Comparison of ENCODE assay signal across 1 cellular context in the genomic region with DNA sequence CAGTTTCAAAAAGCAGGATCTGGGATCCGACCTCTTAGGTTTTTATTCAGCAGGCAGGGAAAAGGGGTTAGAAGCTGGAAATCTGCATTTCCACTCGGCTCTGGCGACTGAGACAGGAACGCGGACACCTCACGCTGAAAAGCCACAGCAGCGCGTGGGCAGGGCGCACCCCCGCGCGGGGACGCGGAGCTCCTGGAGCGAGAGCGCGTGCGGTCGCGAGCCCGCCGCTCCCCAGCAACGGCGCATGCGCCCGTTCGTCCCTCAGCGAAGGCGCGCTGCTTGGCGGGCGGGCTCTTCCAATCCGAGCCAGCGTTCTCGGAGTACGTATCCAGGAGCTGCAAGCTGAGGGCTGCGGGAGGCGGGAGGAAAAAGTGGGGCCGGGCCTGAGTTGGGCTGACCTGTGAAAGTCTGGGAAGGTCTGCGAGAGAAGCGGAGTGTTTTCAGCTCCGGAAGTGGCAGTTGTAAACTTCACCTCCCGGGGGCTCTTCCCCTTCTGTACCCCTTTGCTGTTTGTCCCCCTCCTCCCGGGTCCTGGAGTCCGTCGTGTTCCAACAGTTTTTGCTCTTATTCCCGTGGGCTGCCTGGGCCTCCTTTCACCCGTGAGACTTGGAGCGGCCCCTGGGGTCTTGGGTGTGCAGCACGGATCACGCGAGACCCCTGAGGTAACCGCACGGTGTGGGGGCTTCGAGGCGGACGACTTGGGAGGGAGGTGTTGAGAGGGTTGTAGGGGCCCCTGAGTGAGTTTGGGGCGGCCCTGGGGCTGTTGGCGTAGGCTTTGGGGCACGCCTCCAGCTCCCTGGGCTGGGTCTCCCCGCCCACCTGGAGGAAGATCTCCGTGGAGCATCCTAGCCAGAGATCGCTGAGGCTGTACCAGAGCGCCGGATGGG.
TF ChIP-seq lines count a peak whose summit lies in the region.

A gene (plus strand): TSS at position 403 of the 887 bp plus-strand sequence. CDS start 11,046 bp downstream, outside the sequence.

TF ChIP-seq in HepG2, 621 proteins besides CTCF, POLR2A, EP300 and RAD21 (continued from another document and continues in another):
- TF ChIP-seq, protein P1, sequence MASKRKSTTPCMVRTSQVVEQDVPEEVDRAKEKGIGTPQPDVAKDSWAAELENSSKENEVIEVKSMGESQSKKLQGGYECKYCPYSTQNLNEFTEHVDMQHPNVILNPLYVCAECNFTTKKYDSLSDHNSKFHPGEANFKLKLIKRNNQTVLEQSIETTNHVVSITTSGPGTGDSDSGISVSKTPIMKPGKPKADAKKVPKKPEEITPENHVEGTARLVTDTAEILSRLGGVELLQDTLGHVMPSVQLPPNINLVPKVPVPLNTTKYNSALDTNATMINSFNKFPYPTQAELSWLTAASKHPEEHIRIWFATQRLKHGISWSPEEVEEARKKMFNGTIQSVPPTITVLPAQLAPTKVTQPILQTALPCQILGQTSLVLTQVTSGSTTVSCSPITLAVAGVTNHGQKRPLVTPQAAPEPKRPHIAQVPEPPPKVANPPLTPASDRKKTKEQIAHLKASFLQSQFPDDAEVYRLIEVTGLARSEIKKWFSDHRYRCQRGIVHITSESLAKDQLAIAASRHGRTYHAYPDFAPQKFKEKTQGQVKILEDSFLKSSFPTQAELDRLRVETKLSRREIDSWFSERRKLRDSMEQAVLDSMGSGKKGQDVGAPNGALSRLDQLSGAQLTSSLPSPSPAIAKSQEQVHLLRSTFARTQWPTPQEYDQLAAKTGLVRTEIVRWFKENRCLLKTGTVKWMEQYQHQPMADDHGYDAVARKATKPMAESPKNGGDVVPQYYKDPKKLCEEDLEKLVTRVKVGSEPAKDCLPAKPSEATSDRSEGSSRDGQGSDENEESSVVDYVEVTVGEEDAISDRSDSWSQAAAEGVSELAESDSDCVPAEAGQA (IDR thresholded peaks at IDR 0.05; ENCODE audit: low read depth), result no peak
- TF ChIP-seq, protein P1 (CRISPR knock-in tag; IDR thresholded peaks at IDR 0.05; ENCODE audit: borderline replicate concordance), result 0 out of 2 replicates have a peak, but pooled peaks have one; percentile 31
- TF ChIP-seq, protein P2, sequence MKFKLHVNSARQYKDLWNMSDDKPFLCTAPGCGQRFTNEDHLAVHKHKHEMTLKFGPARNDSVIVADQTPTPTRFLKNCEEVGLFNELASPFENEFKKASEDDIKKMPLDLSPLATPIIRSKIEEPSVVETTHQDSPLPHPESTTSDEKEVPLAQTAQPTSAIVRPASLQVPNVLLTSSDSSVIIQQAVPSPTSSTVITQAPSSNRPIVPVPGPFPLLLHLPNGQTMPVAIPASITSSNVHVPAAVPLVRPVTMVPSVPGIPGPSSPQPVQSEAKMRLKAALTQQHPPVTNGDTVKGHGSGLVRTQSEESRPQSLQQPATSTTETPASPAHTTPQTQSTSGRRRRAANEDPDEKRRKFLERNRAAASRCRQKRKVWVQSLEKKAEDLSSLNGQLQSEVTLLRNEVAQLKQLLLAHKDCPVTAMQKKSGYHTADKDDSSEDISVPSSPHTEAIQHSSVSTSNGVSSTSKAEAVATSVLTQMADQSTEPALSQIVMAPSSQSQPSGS (CRISPR knock-in tag; IDR thresholded peaks at IDR 0.05), result no peak
- no peak for TF ChIP-seq PHF5A (CRISPR knock-in tag; IDR thresholded peaks at IDR 0.05; ENCODE audit: low read depth, unreplicated experiment)
- TF ChIP-seq EEA1 (CRISPR knock-in tag; IDR thresholded peaks at IDR 0.05; ENCODE audit: borderline replicate concordance), result peak; percentile 22; the same call in 1 of the 2 replicates
- TF ChIP-seq, protein P3, sequence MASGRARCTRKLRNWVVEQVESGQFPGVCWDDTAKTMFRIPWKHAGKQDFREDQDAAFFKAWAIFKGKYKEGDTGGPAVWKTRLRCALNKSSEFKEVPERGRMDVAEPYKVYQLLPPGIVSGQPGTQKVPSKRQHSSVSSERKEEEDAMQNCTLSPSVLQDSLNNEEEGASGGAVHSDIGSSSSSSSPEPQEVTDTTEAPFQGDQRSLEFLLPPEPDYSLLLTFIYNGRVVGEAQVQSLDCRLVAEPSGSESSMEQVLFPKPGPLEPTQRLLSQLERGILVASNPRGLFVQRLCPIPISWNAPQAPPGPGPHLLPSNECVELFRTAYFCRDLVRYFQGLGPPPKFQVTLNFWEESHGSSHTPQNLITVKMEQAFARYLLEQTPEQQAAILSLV (CRISPR knock-in tag; IDR thresholded peaks at IDR 0.05; ENCODE audit: borderline replicate concordance), result no peak; the same call in none of the 2 replicates
- TF ChIP-seq, protein P4, sequence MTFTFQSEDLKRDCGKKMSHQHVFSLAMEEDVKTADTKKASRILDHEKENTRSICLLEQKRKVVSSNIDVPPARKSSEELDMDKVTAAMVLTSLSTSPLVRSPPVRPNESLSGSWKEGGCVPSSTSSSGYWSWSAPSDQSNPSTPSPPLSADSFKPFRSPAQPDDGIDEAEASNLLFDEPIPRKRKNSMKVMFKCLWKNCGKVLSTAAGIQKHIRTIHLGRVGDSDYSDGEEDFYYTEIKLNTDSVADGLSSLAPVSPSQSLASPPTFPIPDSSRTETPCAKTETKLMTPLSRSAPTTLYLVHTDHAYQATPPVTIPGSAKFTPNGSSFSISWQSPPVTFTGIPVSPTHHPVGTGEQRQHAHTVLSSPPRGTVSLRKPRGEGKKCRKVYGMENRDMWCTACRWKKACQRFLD (CRISPR knock-in tag; IDR thresholded peaks at IDR 0.05; ENCODE audit: borderline replicate concordance), result peak; percentile 40; the same call in 1 of the 2 replicates
- TF ChIP-seq, protein P5, sequence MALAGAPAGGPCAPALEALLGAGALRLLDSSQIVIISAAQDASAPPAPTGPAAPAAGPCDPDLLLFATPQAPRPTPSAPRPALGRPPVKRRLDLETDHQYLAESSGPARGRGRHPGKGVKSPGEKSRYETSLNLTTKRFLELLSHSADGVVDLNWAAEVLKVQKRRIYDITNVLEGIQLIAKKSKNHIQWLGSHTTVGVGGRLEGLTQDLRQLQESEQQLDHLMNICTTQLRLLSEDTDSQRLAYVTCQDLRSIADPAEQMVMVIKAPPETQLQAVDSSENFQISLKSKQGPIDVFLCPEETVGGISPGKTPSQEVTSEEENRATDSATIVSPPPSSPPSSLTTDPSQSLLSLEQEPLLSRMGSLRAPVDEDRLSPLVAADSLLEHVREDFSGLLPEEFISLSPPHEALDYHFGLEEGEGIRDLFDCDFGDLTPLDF (CRISPR knock-in tag; IDR thresholded peaks at IDR 0.05), result peak; percentile 90
- no peak; the same call in 1 of the 2 replicates for TF ChIP-seq KLF15 (CRISPR knock-in tag; IDR thresholded peaks at IDR 0.05; ENCODE audit: borderline replicate concordance)
- TF ChIP-seq ZNF24 (IDR thresholded peaks at IDR 0.05), result no peak
- TF ChIP-seq, protein P6, sequence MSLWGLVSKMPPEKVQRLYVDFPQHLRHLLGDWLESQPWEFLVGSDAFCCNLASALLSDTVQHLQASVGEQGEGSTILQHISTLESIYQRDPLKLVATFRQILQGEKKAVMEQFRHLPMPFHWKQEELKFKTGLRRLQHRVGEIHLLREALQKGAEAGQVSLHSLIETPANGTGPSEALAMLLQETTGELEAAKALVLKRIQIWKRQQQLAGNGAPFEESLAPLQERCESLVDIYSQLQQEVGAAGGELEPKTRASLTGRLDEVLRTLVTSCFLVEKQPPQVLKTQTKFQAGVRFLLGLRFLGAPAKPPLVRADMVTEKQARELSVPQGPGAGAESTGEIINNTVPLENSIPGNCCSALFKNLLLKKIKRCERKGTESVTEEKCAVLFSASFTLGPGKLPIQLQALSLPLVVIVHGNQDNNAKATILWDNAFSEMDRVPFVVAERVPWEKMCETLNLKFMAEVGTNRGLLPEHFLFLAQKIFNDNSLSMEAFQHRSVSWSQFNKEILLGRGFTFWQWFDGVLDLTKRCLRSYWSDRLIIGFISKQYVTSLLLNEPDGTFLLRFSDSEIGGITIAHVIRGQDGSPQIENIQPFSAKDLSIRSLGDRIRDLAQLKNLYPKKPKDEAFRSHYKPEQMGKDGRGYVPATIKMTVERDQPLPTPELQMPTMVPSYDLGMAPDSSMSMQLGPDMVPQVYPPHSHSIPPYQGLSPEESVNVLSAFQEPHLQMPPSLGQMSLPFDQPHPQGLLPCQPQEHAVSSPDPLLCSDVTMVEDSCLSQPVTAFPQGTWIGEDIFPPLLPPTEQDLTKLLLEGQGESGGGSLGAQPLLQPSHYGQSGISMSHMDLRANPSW (CRISPR knock-in tag; IDR thresholded peaks at IDR 0.05; ENCODE audit: borderline replicate concordance), result no peak; the same call in 1 of the 2 replicates
- TF ChIP-seq, protein P7, sequence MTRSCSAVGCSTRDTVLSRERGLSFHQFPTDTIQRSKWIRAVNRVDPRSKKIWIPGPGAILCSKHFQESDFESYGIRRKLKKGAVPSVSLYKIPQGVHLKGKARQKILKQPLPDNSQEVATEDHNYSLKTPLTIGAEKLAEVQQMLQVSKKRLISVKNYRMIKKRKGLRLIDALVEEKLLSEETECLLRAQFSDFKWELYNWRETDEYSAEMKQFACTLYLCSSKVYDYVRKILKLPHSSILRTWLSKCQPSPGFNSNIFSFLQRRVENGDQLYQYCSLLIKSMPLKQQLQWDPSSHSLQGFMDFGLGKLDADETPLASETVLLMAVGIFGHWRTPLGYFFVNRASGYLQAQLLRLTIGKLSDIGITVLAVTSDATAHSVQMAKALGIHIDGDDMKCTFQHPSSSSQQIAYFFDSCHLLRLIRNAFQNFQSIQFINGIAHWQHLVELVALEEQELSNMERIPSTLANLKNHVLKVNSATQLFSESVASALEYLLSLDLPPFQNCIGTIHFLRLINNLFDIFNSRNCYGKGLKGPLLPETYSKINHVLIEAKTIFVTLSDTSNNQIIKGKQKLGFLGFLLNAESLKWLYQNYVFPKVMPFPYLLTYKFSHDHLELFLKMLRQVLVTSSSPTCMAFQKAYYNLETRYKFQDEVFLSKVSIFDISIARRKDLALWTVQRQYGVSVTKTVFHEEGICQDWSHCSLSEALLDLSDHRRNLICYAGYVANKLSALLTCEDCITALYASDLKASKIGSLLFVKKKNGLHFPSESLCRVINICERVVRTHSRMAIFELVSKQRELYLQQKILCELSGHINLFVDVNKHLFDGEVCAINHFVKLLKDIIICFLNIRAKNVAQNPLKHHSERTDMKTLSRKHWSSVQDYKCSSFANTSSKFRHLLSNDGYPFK (CRISPR knock-in tag; IDR thresholded peaks at IDR 0.05; ENCODE audit: borderline replicate concordance), result peak; percentile 76; the same call in 1 of the 2 replicates
- peak; percentile 62 for TF ChIP-seq ZMYM4 (CRISPR knock-in tag; IDR thresholded peaks at IDR 0.05)
- TF ChIP-seq, protein P8, sequence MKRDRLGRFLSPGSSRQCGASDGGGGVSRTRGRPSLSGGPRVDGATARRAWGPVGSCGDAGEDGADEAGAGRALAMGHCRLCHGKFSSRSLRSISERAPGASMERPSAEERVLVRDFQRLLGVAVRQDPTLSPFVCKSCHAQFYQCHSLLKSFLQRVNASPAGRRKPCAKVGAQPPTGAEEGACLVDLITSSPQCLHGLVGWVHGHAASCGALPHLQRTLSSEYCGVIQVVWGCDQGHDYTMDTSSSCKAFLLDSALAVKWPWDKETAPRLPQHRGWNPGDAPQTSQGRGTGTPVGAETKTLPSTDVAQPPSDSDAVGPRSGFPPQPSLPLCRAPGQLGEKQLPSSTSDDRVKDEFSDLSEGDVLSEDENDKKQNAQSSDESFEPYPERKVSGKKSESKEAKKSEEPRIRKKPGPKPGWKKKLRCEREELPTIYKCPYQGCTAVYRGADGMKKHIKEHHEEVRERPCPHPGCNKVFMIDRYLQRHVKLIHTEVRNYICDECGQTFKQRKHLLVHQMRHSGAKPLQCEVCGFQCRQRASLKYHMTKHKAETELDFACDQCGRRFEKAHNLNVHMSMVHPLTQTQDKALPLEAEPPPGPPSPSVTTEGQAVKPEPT (CRISPR knock-in tag; IDR thresholded peaks at IDR 0.05; ENCODE audit: low read depth), result no peak; the same call in 1 of the 2 replicates
- 0 out of 2 replicates have a peak, but pooled peaks have one; percentile 10 for TF ChIP-seq ZNF782 (CRISPR knock-in tag; IDR thresholded peaks at IDR 0.05; ENCODE audit: borderline replicate concordance)
- TF ChIP-seq KAT2B (IDR thresholded peaks at IDR 0.05; ENCODE audit: borderline replicate concordance, low read depth, low read length), result no peak
- TF ChIP-seq ZNF230 (CRISPR knock-in tag; IDR thresholded peaks at IDR 0.05), result peak; percentile 53
- no peak for TF ChIP-seq FOXA1 (IDR thresholded peaks at IDR 0.05)
- TF ChIP-seq FOXA1 (CRISPR knock-in tag; IDR thresholded peaks at IDR 0.05), result no peak; the same call in 1 of the 2 replicates
- TF ChIP-seq ZNF253 (CRISPR knock-in tag; IDR thresholded peaks at IDR 0.05; ENCODE audit: borderline replicate concordance), result no peak
- TF ChIP-seq ZBTB1 (CRISPR knock-in tag; IDR thresholded peaks at IDR 0.05; ENCODE audit: borderline replicate concordance), result no peak
- TF ChIP-seq ZNF496 (CRISPR knock-in tag; IDR thresholded peaks at IDR 0.05; ENCODE audit: insufficient replicate concordance), result no peak
- TF ChIP-seq PHF20 (CRISPR knock-in tag; IDR thresholded peaks at IDR 0.05), result peak; percentile 58
- TF ChIP-seq ZNF232 (CRISPR knock-in tag; IDR thresholded peaks at IDR 0.05; ENCODE audit: borderline replicate concordance), result peak; percentile 81
- TF ChIP-seq, protein P9, sequence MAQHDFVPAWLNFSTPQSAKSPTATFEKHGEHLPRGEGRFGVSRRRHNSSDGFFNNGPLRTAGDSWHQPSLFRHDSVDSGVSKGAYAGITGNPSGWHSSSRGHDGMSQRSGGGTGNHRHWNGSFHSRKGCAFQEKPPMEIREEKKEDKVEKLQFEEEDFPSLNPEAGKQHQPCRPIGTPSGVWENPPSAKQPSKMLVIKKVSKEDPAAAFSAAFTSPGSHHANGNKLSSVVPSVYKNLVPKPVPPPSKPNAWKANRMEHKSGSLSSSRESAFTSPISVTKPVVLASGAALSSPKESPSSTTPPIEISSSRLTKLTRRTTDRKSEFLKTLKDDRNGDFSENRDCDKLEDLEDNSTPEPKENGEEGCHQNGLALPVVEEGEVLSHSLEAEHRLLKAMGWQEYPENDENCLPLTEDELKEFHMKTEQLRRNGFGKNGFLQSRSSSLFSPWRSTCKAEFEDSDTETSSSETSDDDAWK (CRISPR knock-in tag; IDR thresholded peaks at IDR 0.05), result no peak
- peak; percentile 38; the same call in 1 of the 2 replicates for TF ChIP-seq ISL2 (CRISPR knock-in tag; IDR thresholded peaks at IDR 0.05)
- TF ChIP-seq MIER3 (CRISPR knock-in tag; IDR thresholded peaks at IDR 0.05; ENCODE audit: borderline replicate concordance), result 0 out of 2 replicates have a peak, but pooled peaks have one; percentile 46
- peak; percentile 83; the same call in 1 of the 2 replicates for TF ChIP-seq ZNF138 (CRISPR knock-in tag; IDR thresholded peaks at IDR 0.05; ENCODE audit: low read depth)
- no peak for TF ChIP-seq GPN1 (CRISPR knock-in tag; IDR thresholded peaks at IDR 0.05; ENCODE audit: borderline replicate concordance)
- peak; percentile 95 for TF ChIP-seq CCDC6 (CRISPR knock-in tag; IDR thresholded peaks at IDR 0.05)
